Comparison of ENCODE assay signal across 15 cellular contexts in the genomic region with DNA sequence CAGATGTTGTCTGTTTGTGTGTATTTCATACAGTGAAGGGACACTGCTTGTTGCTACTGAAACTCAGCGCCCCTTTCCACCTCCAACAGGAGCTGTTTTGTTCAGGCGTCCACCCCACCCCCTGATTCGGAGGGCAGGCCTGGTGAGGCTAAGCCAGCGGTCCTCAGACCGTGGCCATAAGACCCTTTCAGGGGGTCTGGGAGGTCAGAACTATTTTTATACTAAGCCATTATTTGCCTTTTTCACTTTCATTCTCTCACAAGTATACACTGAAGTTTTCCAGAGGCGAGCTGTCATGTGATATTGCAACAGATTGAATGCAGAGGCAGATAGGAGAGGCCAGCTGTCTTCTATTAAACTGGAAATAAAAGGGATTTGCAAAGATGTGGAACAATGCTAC. TPM values are rescaled to one million over a fixed set of nuclear protein-coding genes. Genes with fewer than 3 reads are reported as not detected.
DNase-seq lines count a peak whose midpoint lies in the region; ATAC-seq and TF ChIP-seq lines count a peak whose summit lies in the region.
"Had no signal": no experiment of that assay in that cellular context is flagged by ENCODE, and none has a peak within 500 bp of the region (broad histone marks: within the 10 kb centered on the region; RNA-seq: fewer than 3 reads in every experiment).

No MANE protein-coding gene starts in this region.

- peak overlapping the region; percentile 64 for H2BK120ac ChIP-seq in mesenchymal stem cell (ENCODE audit: low read depth, low read length)

- H3K36me3 ChIP-seq in mesenchymal stem cell (ENCODE audit: control insufficient read depth in 1 of 2, insufficient read depth in 2 of 2, low read depth in 1 of 2, low read length in 2 of 2): no peaks in the 10 kb centered on the region
- H3K36me3 ChIP-seq in transverse colon: no peaks in the 10 kb centered on the region

- peak overlapping the region in 1 of 2 experiments; percentile 30 for H3K4me3 ChIP-seq in mesenchymal stem cell (ENCODE audit: insufficient read depth in 1 of 2, low read depth in 1 of 2, low read length in 2 of 2)
- no peak overlapping the region for H3K4me3 ChIP-seq in transverse colon

- H3K18ac ChIP-seq in mesenchymal stem cell (ENCODE audit: low read depth in 1 of 2, low read length in 2 of 2): peak overlapping the region in 1 of 2 experiments; percentile 90

- no peak overlapping the region for H2AK5ac ChIP-seq in mesenchymal stem cell (ENCODE audit: low read length, severe bottlenecking)

- H4K8ac ChIP-seq in mesenchymal stem cell (ENCODE audit: low read length): peak overlapping the region; percentile 35

- no peak for TF ChIP-seq CTCF in transverse colon (IDR thresholded peaks at IDR 0.05)

- peak overlapping the region; percentile 85 for H4K91ac ChIP-seq in mesenchymal stem cell (ENCODE audit: low read length)

- H3K27ac ChIP-seq in mesenchymal stem cell (ENCODE audit: low read length, poor library complexity, severe bottlenecking) (no peak overlapping the region), transverse colon (peak overlapping the region; percentile 71 to 89 (median 76))
- H3K27ac ChIP-seq: VCaP had no signal

- H3K9me3 ChIP-seq in mesenchymal stem cell (ENCODE audit: control insufficient read depth, low read length) (no peaks in the 10 kb centered on the region), transverse colon (no peaks in the 10 kb centered on the region)

- H3K4me1 ChIP-seq in mesenchymal stem cell (ENCODE audit: control insufficient read depth, insufficient read depth, low read depth, low read length) (no peaks in the 10 kb centered on the region), transverse colon (peaks cover 11 to 47% (median 17%) of the 10 kb centered on the region in 4 donors)

- H3K23ac ChIP-seq in mesenchymal stem cell (ENCODE audit: low read length in 2 of 2): no peak overlapping the region

- WGBS in mesenchymal stem cell: 42% methylated on average over 5 of the region's 6 CpGs
- 61 to 68% methylated on average over 3 to 6 of the region's 6 CpGs for WGBS in transverse colon (ENCODE audit: low coverage in 1 of 2), 2 donors

- peak overlapping the region; percentile 79 for H3K9ac ChIP-seq in mesenchymal stem cell (ENCODE audit: low read length)

- no peaks in the 10 kb centered on the region for H3K79me1 ChIP-seq in mesenchymal stem cell (replicated peaks; ENCODE audit: low read length, poor library complexity, severe bottlenecking)

- no peak overlapping the region for H3K4me2 ChIP-seq in mesenchymal stem cell (ENCODE audit: low read length, poor library complexity, severe bottlenecking)

- H2BK5ac ChIP-seq in mesenchymal stem cell (ENCODE audit: low read depth, low read length, poor library complexity, severe bottlenecking): no peak overlapping the region

- in situ Hi-C loops in transverse colon (cut with MboI; ENCODE audit: low pct_ligation_motif_present in 1 of 4, low pct_unique_long_range_greater_than_20kb in 1 of 4, low sequenced_read_pairs in 3 of 4): no loop called here

- peak overlapping the region; percentile 69 to 95 for H2BK12ac ChIP-seq in mesenchymal stem cell (ENCODE audit: low read length in 2 of 2)

- peak overlapping the region in 1 of 2 experiments; percentile 94 for H3K4ac ChIP-seq in mesenchymal stem cell (ENCODE audit: low read depth in 1 of 2, low read length in 2 of 2)

- no peak overlapping the region for H2BK15ac ChIP-seq in mesenchymal stem cell (ENCODE audit: low read depth, poor library complexity, severe bottlenecking)

- H3K14ac ChIP-seq in mesenchymal stem cell (ENCODE audit: low read length in 2 of 2): no peak overlapping the region

- DNase-seq in NCI-H2171 (lab: John Stamatoyannopoulos, UW): peak; percentile 55
- peak; percentile 65 for DNase-seq in fibroblast of gingiva (ENCODE audit: low read depth)
- peak; percentile 88 for DNase-seq in mesenchymal stem cell
- DNase-seq in transverse colon: no peak
- no peak for DNase-seq in DMS53 (lab: John Stamatoyannopoulos, UW)
- no peak for DNase-seq in stimulated activated naive CD4-positive, alpha-beta T cell (lab: John Stamatoyannopoulos, UW)
- DNase-seq: activated CD8-positive, alpha-beta memory T cell treated with anti-CD3 and anti-CD28 coated beads, Interleukin-2, amount 10 ng/mL, durations not matched to agents 7 days and 5 days; activated naive CD4-positive, alpha-beta T cell treated with anti-CD3 and anti-CD28 coated beads, Interleukin-2, amount 50 U/mL, for 16 hours; caudate nucleus; immature natural killer cell; NCI-H2081; stimulated activated CD4-positive, alpha-beta T cell treated with anti-CD3 and anti-CD28 coated beads, Interleukin-4, amount 100 ng/mL, for 24 hours had no signal

- ATAC-seq in activated CD4-positive, CD25-positive, alpha-beta regulatory T cell treated with anti-CD3 and anti-CD28 coated beads, Interleukin-2, amount 50 U/mL, for 24 hours: no peak
- ATAC-seq: activated CD8-positive, alpha-beta memory T cell treated with anti-CD3 and anti-CD28 coated beads, Interleukin-2, amount 10 ng/mL, durations not matched to agents 7 days and 5 days; stimulated activated effector memory CD8-positive, alpha-beta T cell treated with anti-CD3 and anti-CD28 coated beads, Interleukin-12 subunit alpha, Interleukin-12 subunit beta, amount 100 ng/mL, for 72 hours had no signal

- H3K27me3 ChIP-seq in mesenchymal stem cell (ENCODE audit: control insufficient read depth in 1 of 2, insufficient read depth in 1 of 2, low read length in 2 of 2) (peaks cover 11 to 28% of the 10 kb centered on the region in 2 experiments), transverse colon (no peaks in the 10 kb centered on the region)

- TF ChIP-seq POLR2A in transverse colon (IDR thresholded peaks at IDR 0.05): no peak

- peak; percentile 77 for TF ChIP-seq EP300 in transverse colon (IDR thresholded peaks at IDR 0.05; ENCODE audit: low read depth)

- H2AFZ ChIP-seq in mesenchymal stem cell (ENCODE audit: low read depth, low read length): no peak overlapping the region

- intact Hi-C loops in transverse colon (cut with DNase I; ENCODE audit: low total_unique reads): no loop called here

RNA-seq across cellular contexts. Expression of a gene that starts 39.7 kb away (rescaled TPM):
- polyA plus RNA-seq in mesenchymal stem cell (2013, experiment 1 of 2): 440 TPM
- polyA plus RNA-seq in mesenchymal stem cell (2013, experiment 2 of 2): 419 TPM
- total RNA-seq in transverse colon: 100 to 1,000 TPM; 146 to 263 (median 190) TPM
- polyA plus RNA-seq: immature natural killer cell had no signal

Comparison
In these comparisons a context has a peak if more than half of its experiments do, and no peak if none do; other contexts are left out.
1. DNase-seq: peak in NCI-H2171 (single experiment), fibroblast of gingiva (single experiment) and mesenchymal stem cell (single experiment); none in transverse colon (single experiment), DMS53 (single experiment) and stimulated activated naive CD4-positive, alpha-beta T cell (0 of 6).